10 cellular contexts compared by ENCODE assay signal in the genomic region with DNA sequence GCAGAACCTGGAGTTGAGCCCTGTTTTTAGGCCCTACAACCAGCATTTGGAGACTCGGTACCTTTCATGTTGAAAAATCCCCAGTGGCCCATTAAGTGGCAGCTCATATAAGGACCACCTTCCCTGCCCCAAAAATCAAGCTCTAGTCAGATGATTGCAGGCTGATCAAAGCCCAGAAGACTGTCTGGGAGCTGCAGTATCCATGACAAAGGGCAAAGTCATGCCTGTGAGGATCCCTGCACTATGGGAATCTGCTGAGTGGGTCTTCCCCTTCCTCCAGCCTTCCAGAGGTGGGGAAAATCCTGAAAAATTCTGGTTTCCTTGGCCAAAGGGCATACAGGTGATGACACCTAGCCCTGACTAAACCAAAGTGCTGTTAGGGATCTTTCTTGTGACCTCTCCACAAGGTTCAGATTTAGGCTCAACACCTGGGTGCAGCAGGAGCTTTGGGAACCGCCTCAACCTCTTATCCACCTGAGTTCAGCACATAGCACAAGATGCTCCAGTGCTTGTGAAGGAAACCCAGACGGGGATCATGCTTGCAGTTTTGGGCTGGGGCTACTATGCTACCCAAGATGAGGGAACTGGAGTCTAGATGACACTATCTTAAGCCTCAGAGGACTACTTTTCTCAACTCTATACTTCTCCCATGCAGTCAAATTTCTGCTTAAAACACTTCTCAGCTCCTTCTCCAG. TPM values are rescaled to one million over a fixed set of nuclear protein-coding genes. Genes with fewer than 3 reads are reported as not detected.
DNase-seq lines count a peak whose midpoint lies in the region; ATAC-seq and TF ChIP-seq lines count a peak whose summit lies in the region.
"Had no signal": no experiment of that assay in that cellular context is flagged by ENCODE, and none has a peak within 500 bp of the region (broad histone marks: within the 10 kb centered on the region; RNA-seq: fewer than 3 reads in every experiment).

No MANE protein-coding gene starts in this region.

- intact Hi-C loops in activated T-helper 2 cell treated with anti-CD3 and anti-CD28 coated beads, Interferon-gamma antibody, Interleukin-2, Interleukin-4, amounts not matched to agents 10 μg/mL and 5 μg/mL and 100 μg/mL, durations not matched to agents 14 hours and 24 hours and 36 hours (cut with micrococcal nuclease), result no loop called here
- intact Hi-C loops in tibial artery (cut with DNase I; ENCODE audit: low total_unique reads), result no loop called here

- peak overlapping the region; percentile 73 for H3K4me3 Mint-ChIP-seq in activated naive CD4-positive, alpha-beta T cell treated with anti-CD3 and anti-CD28 coated beads, Interleukin-2, amount 10 ng/mL, durations not matched to agents 7 days and 5 days
- peak overlapping the region; percentile 20 for H3K4me3 Mint-ChIP-seq in activated T-helper 2 cell treated with anti-CD3 and anti-CD28 coated beads, Interferon-gamma antibody, Interleukin-2, Interleukin-4, amounts not matched to agents 10 μg/mL and 5 μg/mL and 100 μg/mL, durations not matched to agents 14 hours and 24 hours and 36 hours (ENCODE audit: low read depth)

- peak overlapping the region; percentile 79 to 92 for H3K4me3 ChIP-seq in tibial artery

- no peaks in the 10 kb centered on the region for H3K9me3 Mint-ChIP-seq in activated naive CD4-positive, alpha-beta T cell treated with anti-CD3 and anti-CD28 coated beads, Interleukin-2, amount 10 ng/mL, durations not matched to agents 7 days and 5 days
- H3K9me3 Mint-ChIP-seq in activated T-helper 2 cell treated with anti-CD3 and anti-CD28 coated beads, Interferon-gamma antibody, Interleukin-2, Interleukin-4, amounts not matched to agents 10 μg/mL and 5 μg/mL and 100 μg/mL, durations not matched to agents 14 hours and 24 hours and 36 hours, result no peaks in the 10 kb centered on the region

- H3K36me3 Mint-ChIP-seq in activated naive CD4-positive, alpha-beta T cell treated with anti-CD3 and anti-CD28 coated beads, Interleukin-2, amount 10 ng/mL, durations not matched to agents 7 days and 5 days, result peaks cover 25% of the 10 kb centered on the region
- H3K36me3 Mint-ChIP-seq in activated T-helper 2 cell treated with anti-CD3 and anti-CD28 coated beads, Interferon-gamma antibody, Interleukin-2, Interleukin-4, amounts not matched to agents 10 μg/mL and 5 μg/mL and 100 μg/mL, durations not matched to agents 14 hours and 24 hours and 36 hours (ENCODE audit: low read depth), result peaks cover 24% of the 10 kb centered on the region

- ATAC-seq in GM18909 (IDR thresholded peaks at IDR 0.05; ENCODE audit: poor library complexity, unreplicated experiment), result no peak
- no peak for ATAC-seq in GM19328 (IDR thresholded peaks at IDR 0.05; ENCODE audit: unreplicated experiment)

- no peak for DNase-seq in activated naive CD4-positive, alpha-beta T cell treated with anti-CD3 and anti-CD28 coated beads, Interleukin-2, amount 10 ng/mL, durations not matched to agents 7 days and 5 days
- DNase-seq in activated naive CD4-positive, alpha-beta T cell treated with Interleukin-2 at 50 U/mL for 16 hours, result no peak
- DNase-seq in activated T-helper 2 cell treated with anti-CD3 and anti-CD28 coated beads, Interferon-gamma antibody, Interleukin-2, Interleukin-4, amounts not matched to agents 10 μg/mL and 5 μg/mL and 100 μg/mL, durations not matched to agents 14 hours and 24 hours and 36 hours (ENCODE audit: low spot score), result no peak
- DNase-seq in kidney tubule cell (ENCODE audit: low spot score) (peak; percentile 2), tibial artery (no peak), COLO829 (ENCODE audit: low spot score) (no peak)
- DNase-seq: activated T-cell treated with anti-CD3 and anti-CD28 coated beads for 4 hours, DND-41 had no signal

- peaks cover 33% of the 10 kb centered on the region for H3K4me1 Mint-ChIP-seq in activated naive CD4-positive, alpha-beta T cell treated with anti-CD3 and anti-CD28 coated beads, Interleukin-2, amount 10 ng/mL, durations not matched to agents 7 days and 5 days
- peaks cover 19% of the 10 kb centered on the region for H3K4me1 Mint-ChIP-seq in activated T-helper 2 cell treated with anti-CD3 and anti-CD28 coated beads, Interferon-gamma antibody, Interleukin-2, Interleukin-4, amounts not matched to agents 10 μg/mL and 5 μg/mL and 100 μg/mL, durations not matched to agents 14 hours and 24 hours and 36 hours (ENCODE audit: low read depth)

- peaks cover 18% of the 10 kb centered on the region for H3K27me3 Mint-ChIP-seq in activated naive CD4-positive, alpha-beta T cell treated with anti-CD3 and anti-CD28 coated beads, Interleukin-2, amount 10 ng/mL, durations not matched to agents 7 days and 5 days
- peaks cover 8% of the 10 kb centered on the region for H3K27me3 Mint-ChIP-seq in activated T-helper 2 cell treated with anti-CD3 and anti-CD28 coated beads, Interferon-gamma antibody, Interleukin-2, Interleukin-4, amounts not matched to agents 10 μg/mL and 5 μg/mL and 100 μg/mL, durations not matched to agents 14 hours and 24 hours and 36 hours (ENCODE audit: low read depth)

- TF ChIP-seq CTCF in tibial artery (IDR thresholded peaks at IDR 0.05), result no peak

- H3K4me1 ChIP-seq in tibial artery, result peaks cover 0 to 46% (median 25%) of the 10 kb centered on the region in 4 donors

- H3K36me3 ChIP-seq in tibial artery, result peaks cover 7 to 33% (median 25%) of the 10 kb centered on the region in 3 donors

- no peaks in the 10 kb centered on the region for H3K27me3 ChIP-seq in tibial artery

- H3K27ac Mint-ChIP-seq in activated naive CD4-positive, alpha-beta T cell treated with anti-CD3 and anti-CD28 coated beads, Interleukin-2, amount 10 ng/mL, durations not matched to agents 7 days and 5 days, result no peak overlapping the region
- H3K27ac Mint-ChIP-seq in activated T-helper 2 cell treated with anti-CD3 and anti-CD28 coated beads, Interferon-gamma antibody, Interleukin-2, Interleukin-4, amounts not matched to agents 10 μg/mL and 5 μg/mL and 100 μg/mL, durations not matched to agents 14 hours and 24 hours and 36 hours, result no peak overlapping the region

- peak overlapping the region; percentile 84 to 92 for H3K27ac ChIP-seq in tibial artery

- no peaks in the 10 kb centered on the region for H3K9me3 ChIP-seq in tibial artery

- CTCF ChIA-PET in activated naive CD4-positive, alpha-beta T cell treated with anti-CD3 and anti-CD28 coated beads, Interleukin-2, amount 10 ng/mL, durations not matched to agents 7 days and 5 days (lab: Charles Lee), result interaction anchor here (0.9 to 3.8 kb wide), 3 partner anchors 56 to 112 kb away, joined by 3 to 20 read pairs (median 3); no protein-coding TSS in a partner anchor

RNA-seq across cellular contexts. Expression of a gene that starts 1.2 kb away (rescaled TPM):
- total RNA-seq in activated T-helper 2 cell treated with anti-CD3 and anti-CD28 coated beads, Interferon-gamma antibody, Interleukin-2, Interleukin-4, amounts not matched to agents 10 μg/mL and 5 μg/mL and 100 μg/mL, durations not matched to agents 14 hours and 24 hours and 36 hours, result 3.6 and 6.8 TPM in 2 replicates

RNA-seq across cellular contexts. Expression of a gene that starts 6.2 kb away (rescaled TPM):
- 46.8 and 48.6 TPM in 2 replicates for total RNA-seq in activated T-helper 2 cell treated with anti-CD3 and anti-CD28 coated beads, Interferon-gamma antibody, Interleukin-2, Interleukin-4, amounts not matched to agents 10 μg/mL and 5 μg/mL and 100 μg/mL, durations not matched to agents 14 hours and 24 hours and 36 hours

RNA-seq across cellular contexts. Expression of a gene that starts 6.3 kb away (rescaled TPM):
- total RNA-seq in activated T-helper 2 cell treated with anti-CD3 and anti-CD28 coated beads, Interferon-gamma antibody, Interleukin-2, Interleukin-4, amounts not matched to agents 10 μg/mL and 5 μg/mL and 100 μg/mL, durations not matched to agents 14 hours and 24 hours and 36 hours, result 42.9 and 43.0 TPM in 2 replicates

RNA-seq across cellular contexts. Expression of a gene that starts 22.1 kb away (rescaled TPM):
- total RNA-seq in activated T-helper 2 cell treated with anti-CD3 and anti-CD28 coated beads, Interferon-gamma antibody, Interleukin-2, Interleukin-4, amounts not matched to agents 10 μg/mL and 5 μg/mL and 100 μg/mL, durations not matched to agents 14 hours and 24 hours and 36 hours, result 27.5 and 28.8 TPM in 2 replicates

RNA-seq across cellular contexts. Expression of a gene that starts 34.2 kb away (rescaled TPM):
- 0.46 and 0.50 TPM in 2 replicates for total RNA-seq in activated T-helper 2 cell treated with anti-CD3 and anti-CD28 coated beads, Interferon-gamma antibody, Interleukin-2, Interleukin-4, amounts not matched to agents 10 μg/mL and 5 μg/mL and 100 μg/mL, durations not matched to agents 14 hours and 24 hours and 36 hours
